In genomic region chr22:27637604-27638003, GRCh38 we compare ENCODE assay signal across 17 cellular contexts.
DNase-seq lines count a peak whose midpoint lies in the region; TF ChIP-seq lines count a peak whose summit lies in the region.
"Had no signal": no experiment of that assay in that cellular context is flagged by ENCODE, and none has a peak within 500 bp of the region (broad histone marks: within the 10 kb centered on the region; RNA-seq: fewer than 3 reads in every experiment).

No MANE protein-coding gene starts in this region.

- H3K27ac ChIP-seq in coronary artery: peak overlapping the region; percentile 8 to 73
- no peak overlapping the region for H3K27ac ChIP-seq in testis
- no peak overlapping the region for H3K27ac ChIP-seq in prostate gland
- H3K27ac ChIP-seq: parathyroid adenoma had no signal

- DNase-seq in EL: peak; percentile 55
- peak; percentile 9 for DNase-seq in NCI-H226
- no peak for DNase-seq in coronary artery (ENCODE audit: low spot score)
- DNase-seq in mucosa of gallbladder (ENCODE audit: low spot score): peak; percentile 27
- no peak for DNase-seq in testis
- DNase-seq in ACHN: no peak
- no peak for DNase-seq in NCI-H526 treated with DMSO at 0.1 percent for 48 hours (lab: John Stamatoyannopoulos, UW)
- DNase-seq in prostate gland (ENCODE audit: low spot score): no peak
- DNase-seq: activated CD8-positive, alpha-beta T cell treated with anti-CD3 and anti-CD28 coated beads, Interleukin-2, amount 10 ng/mL, durations not matched to agents 7 days and 5 days; C1 segment of cervical spinal cord; DMS79; effector CD4-positive, alpha-beta T cell; kidney; mucosa of descending colon; NCI-H1092; NCI-H2171 had no signal

- intact Hi-C loops in testis (cut with DNase I; ENCODE audit: low total_unique reads) (no loop called here), prostate gland (cut with DNase I) (no loop called here)

- in situ Hi-C loops in ACHN (cut with HindIII; ENCODE audit: low pct_ligation_motif_present, low pct_unique_long_range_greater_than_20kb, low sequenced_read_pairs): no loop called here

- H3K36me3 ChIP-seq in testis (ENCODE audit: low read depth, missing control alignments): no peaks in the 10 kb centered on the region
- H3K36me3 ChIP-seq in prostate gland: no peaks in the 10 kb centered on the region

- TF ChIP-seq CTCF in coronary artery (IDR thresholded peaks at IDR 0.05) (no peak), testis (IDR thresholded peaks at IDR 0.05) (no peak), prostate gland (IDR thresholded peaks at IDR 0.05) (no peak)

- 87 to 89% methylated on average over 3 of the region's 3 CpGs for WGBS in testis, 2 donors
- WGBS in prostate gland: 78% methylated on average over 3 of the region's 3 CpGs

- H3K4me3 ChIP-seq in coronary artery (no peak overlapping the region), testis (no peak overlapping the region), prostate gland (no peak overlapping the region)
- H3K4me3 ChIP-seq: mucosa of descending colon had no signal

- no peak for TF ChIP-seq POLR2A in testis (IDR thresholded peaks at IDR 0.05)
- TF ChIP-seq POLR2A in prostate gland (IDR thresholded peaks at IDR 0.05): no peak

- no peaks in the 10 kb centered on the region for H3K9me3 ChIP-seq in testis
- H3K9me3 ChIP-seq in prostate gland: no peaks in the 10 kb centered on the region
- H3K9me3 ChIP-seq: mucosa of descending colon had no signal

- H3K27me3 ChIP-seq in testis (no peaks in the 10 kb centered on the region), prostate gland (replicated peaks; ENCODE audit: insufficient read depth) (no peaks in the 10 kb centered on the region)

- no peaks in the 10 kb centered on the region for H3K4me1 ChIP-seq in testis
- H3K4me1 ChIP-seq in prostate gland (replicated peaks): no peaks in the 10 kb centered on the region
- H3K4me1 ChIP-seq: parathyroid adenoma had no signal

Comparison
In these comparisons a context has a peak if more than half of its experiments do, and no peak if none do; other contexts are left out.
1. DNase-seq: peak in EL (single experiment), NCI-H226 (single experiment) and mucosa of gallbladder (single experiment); none in coronary artery (single experiment), testis (single experiment), ACHN (single experiment), NCI-H526 treated with DMSO at 0.1 percent for 48 hours (single experiment) and prostate gland (single experiment).
2. H3K27ac ChIP-seq: peak in coronary artery (2 of 2); none in testis (0 of 2) and prostate gland (0 of 2).